ENCODE assay signal across 8 cellular contexts in genomic region chr17:37610041-37610420, GRCh38. TPM values are rescaled to one million over a fixed set of nuclear protein-coding genes. Genes with fewer than 3 reads are reported as not detected.
A peak's percentile ranks its signal among the peaks of the same experiment; 100 is the strongest.
DNase-seq lines count a peak whose midpoint lies in the region; ATAC-seq and TF ChIP-seq lines count a peak whose summit lies in the region.
"Not testable (repeated sequence)": the region's sequence is repeated elsewhere in the genome, so short reads cannot be mapped to it uniquely, and the experiment has no call there.

No MANE protein-coding gene starts in this region.

- TF ChIP-seq CTCF in GM12865 (IDR thresholded peaks at IDR 0.05; ENCODE audit: insufficient read depth, low read depth, low read length, missing control alignments); breast epithelium (IDR thresholded peaks at IDR 0.05); foreskin fibroblast (IDR thresholded peaks at IDR 0.05; ENCODE audit: low read depth, low read length); gastrocnemius medialis (IDR thresholded peaks at IDR 0.05 in 4 of 5, conservative IDR thresholded peaks at IDR 0.05 in 1 of 5); vagina (IDR thresholded peaks at IDR 0.05): not testable (repeated sequence)

- H3K4me3 ChIP-seq in GM12865 (ENCODE audit: low read depth, low read length), result peak overlapping the region; percentile 100
- H3K4me3 ChIP-seq in NT2/D1 (ENCODE audit: insufficient read length, low read depth), result peak overlapping the region; percentile 32
- peak overlapping the region; percentile 84 to 99 (median 90) for H3K4me3 ChIP-seq in breast epithelium
- peak overlapping the region; percentile 57 to 90 for H3K4me3 ChIP-seq in foreskin fibroblast (ENCODE audit: low read depth in 1 of 2, low read length in 2 of 2)
- H3K4me3 ChIP-seq in mononuclear cell (ENCODE audit: low read length), result peak overlapping the region; percentile 91
- H3K4me3 ChIP-seq in gastrocnemius medialis, result peak overlapping the region; percentile 79 to 98 (median 86)
- peak overlapping the region; percentile 84 to 92 for H3K4me3 ChIP-seq in vagina

- intact Hi-C loops in breast epithelium (cut with DNase I; ENCODE audit: low total_unique reads); gastrocnemius medialis (cut with DNase I; ENCODE audit: low total_unique reads); vagina (cut with DNase I): not testable (repeated sequence)

- H3K4me1 Mint-ChIP-seq in activated CD4-positive, alpha-beta memory T cell treated with anti-CD3 and anti-CD28 coated beads, Interleukin-2, amount 10 ng/mL, durations not matched to agents 7 days and 5 days, result peaks cover 32% of the 10 kb centered on the region

- H3K9me3 Mint-ChIP-seq in activated CD4-positive, alpha-beta memory T cell treated with anti-CD3 and anti-CD28 coated beads, Interleukin-2, amount 10 ng/mL, durations not matched to agents 7 days and 5 days, result not testable (repeated sequence)

- CTCF ChIA-PET in activated CD4-positive, alpha-beta memory T cell treated with anti-CD3 and anti-CD28 coated beads, Interleukin-2, amount 10 ng/mL, durations not matched to agents 7 days and 5 days (lab: Charles Lee), result interaction anchor here (0.5 to 1.9 kb wide), 9 partner anchors 8 to 212 kb away, joined by 3 to 6 read pairs (median 4); no protein-coding TSS in a partner anchor

- peak overlapping the region in 1 of 2 donors; percentile 91 for H3K27ac ChIP-seq in breast epithelium
- peak overlapping the region; percentile 90 to 98 (median 91) for H3K27ac ChIP-seq in gastrocnemius medialis
- peak overlapping the region; percentile 91 for H3K27ac ChIP-seq in vagina

- POLR2A ChIA-PET in activated CD4-positive, alpha-beta memory T cell treated with anti-CD3 and anti-CD28 coated beads, Interleukin-2, amount 10 ng/mL, durations not matched to agents 7 days and 5 days (lab: Charles Lee), result interaction anchor here (0.8 to 2.1 kb wide), 11 partner anchors 8 to 1008 kb away, joined by 3 to 11 read pairs (median 5); partner anchors contain the start of gene MRM1

- ATAC-seq in gastrocnemius medialis, result not testable (repeated sequence)

- H3K4me1 ChIP-seq in NT2/D1 (ENCODE audit: insufficient read depth, insufficient read length); breast epithelium: not testable (repeated sequence)
- H3K4me1 ChIP-seq in mononuclear cell (ENCODE audit: insufficient read depth, low read length) (peaks cover 32% of the 10 kb centered on the region), gastrocnemius medialis (peaks cover 28 to 30% of the 10 kb centered on the region in 2 donors), vagina (peaks cover 30% of the 10 kb centered on the region)

- not testable (repeated sequence) for H3K9me3 ChIP-seq in NT2/D1 (ENCODE audit: insufficient read depth, low read length); breast epithelium; mononuclear cell (ENCODE audit: low read depth, low read length); gastrocnemius medialis; vagina

- H3K9ac ChIP-seq in NT2/D1 (ENCODE audit: insufficient read length, low read depth), result peak overlapping the region; percentile 74

- H3K36me3 ChIP-seq in NT2/D1 (ENCODE audit: insufficient read depth, insufficient read length, low read length) (peaks cover 43% of the 10 kb centered on the region), gastrocnemius medialis (peaks cover 0 to 21% of the 10 kb centered on the region in 2 donors)
- not testable (repeated sequence) for H3K36me3 ChIP-seq in breast epithelium, vagina

- in situ Hi-C loops in gastrocnemius medialis (cut with MboI; ENCODE audit: low sequenced_read_pairs in 4 of 4), result loop anchor here in 1 of 4 donors (25.0 kb wide), 1 partner anchor 1073 kb away; the partner anchor contains the start of genes GGNBP2, MYO19 and PIGW

- H3K4me3 Mint-ChIP-seq in activated CD4-positive, alpha-beta memory T cell treated with anti-CD3 and anti-CD28 coated beads, Interleukin-2, amount 10 ng/mL, durations not matched to agents 7 days and 5 days, result peak overlapping the region; percentile 72

- H3K27ac Mint-ChIP-seq in activated CD4-positive, alpha-beta memory T cell treated with anti-CD3 and anti-CD28 coated beads, Interleukin-2, amount 10 ng/mL, durations not matched to agents 7 days and 5 days, result peak overlapping the region; percentile 90

- not testable (repeated sequence) for H3K27me3 ChIP-seq in NT2/D1 (ENCODE audit: insufficient read depth, insufficient read length); breast epithelium; mononuclear cell (ENCODE audit: insufficient read depth, low read length); gastrocnemius medialis; vagina

- not testable (repeated sequence) for DNase-seq in GM12865 (ENCODE audit: low read depth); NT2/D1 (ENCODE audit: low read depth, low spot score); activated CD4-positive, alpha-beta memory T cell treated with anti-CD3 and anti-CD28 coated beads, Interleukin-2, amount 10 ng/mL, durations not matched to agents 7 days and 5 days; breast epithelium (ENCODE audit: low spot score in 2 of 2); foreskin fibroblast; gastrocnemius medialis; vagina (ENCODE audit: extremely low spot score in 2 of 2)

- H3K36me3 Mint-ChIP-seq in activated CD4-positive, alpha-beta memory T cell treated with anti-CD3 and anti-CD28 coated beads, Interleukin-2, amount 10 ng/mL, durations not matched to agents 7 days and 5 days (ENCODE audit: low read depth), result peaks cover 40% of the 10 kb centered on the region

- not testable (repeated sequence) for H3K27me3 Mint-ChIP-seq in activated CD4-positive, alpha-beta memory T cell treated with anti-CD3 and anti-CD28 coated beads, Interleukin-2, amount 10 ng/mL, durations not matched to agents 7 days and 5 days

- not testable (repeated sequence) for TF ChIP-seq POLR2A in breast epithelium (IDR thresholded peaks at IDR 0.05); gastrocnemius medialis (IDR thresholded peaks at IDR 0.05); vagina (IDR thresholded peaks at IDR 0.05)

RNA-seq across cellular contexts. Expression of gene SYNRG, which starts 0.8 kb away (rescaled TPM):
- 100 to 1,000 TPM; 106 to 113 TPM for total RNA-seq in activated CD4-positive, alpha-beta memory T cell treated with anti-CD3 and anti-CD28 coated beads, Interleukin-2, amount 10 ng/mL, durations not matched to agents 7 days and 5 days
- total RNA-seq in breast epithelium (10 to 100 TPM; 20.2 to 38.2 (median 34.4) TPM), mononuclear cell (46.7 TPM), gastrocnemius medialis (10 to 100 TPM; 16.0 to 25.0 (median 21.9) TPM), vagina (42.2 TPM)

RNA-seq across cellular contexts. Expression of gene DDX52, which starts 33.2 kb away (rescaled TPM):
- 10 to 100 TPM; 26.3 to 28.0 TPM for total RNA-seq in activated CD4-positive, alpha-beta memory T cell treated with anti-CD3 and anti-CD28 coated beads, Interleukin-2, amount 10 ng/mL, durations not matched to agents 7 days and 5 days
- total RNA-seq in breast epithelium (10 to 100 TPM; 15.8 to 29.3 (median 20.0) TPM), mononuclear cell (30.0 TPM), gastrocnemius medialis (10 to 100 TPM; 13.1 to 16.9 (median 14.7) TPM), vagina (20.1 TPM)

Comparison
In these comparisons a context has a peak if more than half of its experiments do, and no peak if none do; other contexts are left out.
1. H3K4me3 ChIP-seq: peak in every context shown above with its lines; median percentile 100 in GM12865; 91 in mononuclear cell; 90 in breast epithelium; 88 in vagina; 86 in gastrocnemius medialis; 74 in foreskin fibroblast; 32 in NT2/D1.